1 cellular context compared by ENCODE assay signal in the genomic region with DNA sequence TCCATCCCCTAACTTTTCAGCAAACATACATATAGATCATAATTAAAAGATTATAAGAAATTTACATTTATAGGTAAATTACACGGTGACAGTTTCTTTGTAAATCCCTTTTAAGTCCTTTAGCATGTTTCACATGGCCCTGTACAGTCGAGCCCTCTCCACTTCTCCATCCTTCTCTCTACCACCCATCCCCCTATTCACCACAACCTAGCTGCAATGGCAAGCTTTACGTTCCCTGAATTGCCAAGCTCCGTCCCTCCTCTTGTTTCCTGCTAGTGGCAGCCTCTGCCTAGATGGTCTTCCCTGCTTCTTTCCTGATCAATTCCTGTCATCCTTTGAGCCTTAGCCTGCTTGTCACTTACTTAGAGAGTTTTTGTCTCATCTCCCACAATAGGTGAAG.
TF ChIP-seq lines count a peak whose summit lies in the region.

No MANE protein-coding gene starts in this region.

TF ChIP-seq in HepG2, 621 proteins besides CTCF, POLR2A, EP300 and RAD21 (continued from another document):
- TF ChIP-seq, protein P1, sequence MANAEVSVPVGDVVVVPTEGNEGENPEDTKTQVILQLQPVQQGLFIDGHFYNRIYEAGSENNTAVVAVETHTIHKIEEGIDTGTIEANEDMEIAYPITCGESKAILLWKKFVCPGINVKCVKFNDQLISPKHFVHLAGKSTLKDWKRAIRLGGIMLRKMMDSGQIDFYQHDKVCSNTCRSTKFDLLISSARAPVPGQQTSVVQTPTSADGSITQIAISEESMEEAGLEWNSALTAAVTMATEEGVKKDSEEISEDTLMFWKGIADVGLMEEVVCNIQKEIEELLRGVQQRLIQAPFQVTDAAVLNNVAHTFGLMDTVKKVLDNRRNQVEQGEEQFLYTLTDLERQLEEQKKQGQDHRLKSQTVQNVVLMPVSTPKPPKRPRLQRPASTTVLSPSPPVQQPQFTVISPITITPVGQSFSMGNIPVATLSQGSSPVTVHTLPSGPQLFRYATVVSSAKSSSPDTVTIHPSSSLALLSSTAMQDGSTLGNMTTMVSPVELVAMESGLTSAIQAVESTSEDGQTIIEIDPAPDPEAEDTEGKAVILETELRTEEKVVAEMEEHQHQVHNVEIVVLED (CRISPR knock-in tag; IDR thresholded peaks at IDR 0.05; ENCODE audit: borderline replicate concordance) = no peak
- TF ChIP-seq, protein P2, sequence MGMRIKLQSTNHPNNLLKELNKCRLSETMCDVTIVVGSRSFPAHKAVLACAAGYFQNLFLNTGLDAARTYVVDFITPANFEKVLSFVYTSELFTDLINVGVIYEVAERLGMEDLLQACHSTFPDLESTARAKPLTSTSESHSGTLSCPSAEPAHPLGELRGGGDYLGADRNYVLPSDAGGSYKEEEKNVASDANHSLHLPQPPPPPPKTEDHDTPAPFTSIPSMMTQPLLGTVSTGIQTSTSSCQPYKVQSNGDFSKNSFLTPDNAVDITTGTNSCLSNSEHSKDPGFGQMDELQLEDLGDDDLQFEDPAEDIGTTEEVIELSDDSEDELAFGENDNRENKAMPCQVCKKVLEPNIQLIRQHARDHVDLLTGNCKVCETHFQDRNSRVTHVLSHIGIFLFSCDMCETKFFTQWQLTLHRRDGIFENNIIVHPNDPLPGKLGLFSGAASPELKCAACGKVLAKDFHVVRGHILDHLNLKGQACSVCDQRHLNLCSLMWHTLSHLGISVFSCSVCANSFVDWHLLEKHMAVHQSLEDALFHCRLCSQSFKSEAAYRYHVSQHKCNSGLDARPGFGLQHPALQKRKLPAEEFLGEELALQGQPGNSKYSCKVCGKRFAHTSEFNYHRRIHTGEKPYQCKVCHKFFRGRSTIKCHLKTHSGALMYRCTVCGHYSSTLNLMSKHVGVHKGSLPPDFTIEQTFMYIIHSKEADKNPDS (CRISPR knock-in tag; IDR thresholded peaks at IDR 0.05) = no peak
- TF ChIP-seq U2AF1 (optimal IDR thresholded peaks at IDR 0.05; ENCODE audit: low read depth, low read length) (no peak), ZNF776 (CRISPR knock-in tag; IDR thresholded peaks at IDR 0.05) (no peak), MYC (CRISPR knock-in tag; IDR thresholded peaks at IDR 0.05; ENCODE audit: borderline replicate concordance) (no peak), ZNF543 (CRISPR knock-in tag; IDR thresholded peaks at IDR 0.05) (no peak), ZNF782 (CRISPR knock-in tag; IDR thresholded peaks at IDR 0.05; ENCODE audit: borderline replicate concordance) (no peak), KLF13 (CRISPR knock-in tag; IDR thresholded peaks at IDR 0.05) (no peak)
- TF ChIP-seq, protein P3, sequence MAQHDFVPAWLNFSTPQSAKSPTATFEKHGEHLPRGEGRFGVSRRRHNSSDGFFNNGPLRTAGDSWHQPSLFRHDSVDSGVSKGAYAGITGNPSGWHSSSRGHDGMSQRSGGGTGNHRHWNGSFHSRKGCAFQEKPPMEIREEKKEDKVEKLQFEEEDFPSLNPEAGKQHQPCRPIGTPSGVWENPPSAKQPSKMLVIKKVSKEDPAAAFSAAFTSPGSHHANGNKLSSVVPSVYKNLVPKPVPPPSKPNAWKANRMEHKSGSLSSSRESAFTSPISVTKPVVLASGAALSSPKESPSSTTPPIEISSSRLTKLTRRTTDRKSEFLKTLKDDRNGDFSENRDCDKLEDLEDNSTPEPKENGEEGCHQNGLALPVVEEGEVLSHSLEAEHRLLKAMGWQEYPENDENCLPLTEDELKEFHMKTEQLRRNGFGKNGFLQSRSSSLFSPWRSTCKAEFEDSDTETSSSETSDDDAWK (CRISPR knock-in tag; IDR thresholded peaks at IDR 0.05) = no peak
- TF ChIP-seq, protein P4, sequence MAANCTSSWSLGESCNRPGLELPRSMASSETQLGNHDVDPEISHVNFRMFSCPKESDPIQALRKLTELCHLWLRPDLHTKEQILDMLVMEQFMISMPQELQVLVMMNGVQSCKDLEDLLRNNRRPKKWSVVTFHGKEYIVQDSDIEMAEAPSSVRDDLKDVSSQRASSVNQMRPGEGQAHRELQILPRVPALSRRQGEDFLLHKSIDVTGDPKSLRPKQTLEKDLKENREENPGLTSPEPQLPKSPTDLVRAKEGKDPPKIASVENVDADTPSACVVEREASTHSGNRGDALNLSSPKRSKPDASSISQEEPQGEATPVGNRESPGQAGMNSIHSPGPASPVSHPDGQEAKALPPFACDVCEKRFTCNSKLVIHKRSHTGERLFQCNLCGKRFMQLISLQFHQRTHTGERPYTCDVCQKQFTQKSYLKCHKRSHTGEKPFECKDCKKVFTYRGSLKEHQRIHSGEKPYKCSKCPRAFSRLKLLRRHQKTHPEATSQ (CRISPR knock-in tag; IDR thresholded peaks at IDR 0.05; ENCODE audit: borderline replicate concordance) = no peak
- TF ChIP-seq, protein P5, sequence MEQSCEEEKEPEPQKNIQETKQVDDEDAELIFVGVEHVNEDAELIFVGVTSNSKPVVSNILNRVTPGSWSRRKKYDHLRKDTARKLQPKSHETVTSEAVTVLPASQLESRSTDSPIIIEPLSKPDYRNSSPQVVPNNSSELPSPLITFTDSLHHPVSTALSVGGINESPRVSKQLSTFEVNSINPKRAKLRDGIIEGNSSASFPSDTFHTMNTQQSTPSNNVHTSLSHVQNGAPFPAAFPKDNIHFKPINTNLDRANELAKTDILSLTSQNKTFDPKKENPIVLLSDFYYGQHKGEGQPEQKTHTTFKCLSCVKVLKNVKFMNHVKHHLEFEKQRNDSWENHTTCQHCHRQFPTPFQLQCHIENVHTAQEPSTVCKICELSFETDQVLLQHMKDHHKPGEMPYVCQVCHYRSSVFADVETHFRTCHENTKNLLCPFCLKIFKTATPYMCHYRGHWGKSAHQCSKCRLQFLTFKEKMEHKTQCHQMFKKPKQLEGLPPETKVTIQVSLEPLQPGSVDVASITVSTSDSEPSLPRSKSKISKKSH (CRISPR knock-in tag; IDR thresholded peaks at IDR 0.05; ENCODE audit: borderline replicate concordance) = no peak
TF ChIP-seq in HepG2: peak in this region for 0.
